14 cellular contexts compared by ENCODE assay signal in genomic region chr2:5409925-5410360, GRCh38.
DNase-seq lines count a peak whose midpoint lies in the region; ATAC-seq and TF ChIP-seq lines count a peak whose summit lies in the region.
"Had no signal": no experiment of that assay in that cellular context is flagged by ENCODE, and none has a peak within 500 bp of the region (broad histone marks: within the 10 kb centered on the region; RNA-seq: fewer than 3 reads in every experiment).

No MANE protein-coding gene starts in this region.

- DNase-seq in COR-L47 (lab: John Stamatoyannopoulos, UW) (peak; percentile 75), NCI-H1417 treated with DMSO at 0.1 percent for 48 hours (lab: John Stamatoyannopoulos, UW) (peak; percentile 89), NCI-H524 (lab: John Stamatoyannopoulos, UW) (peak; percentile 98 to 100), endodermal cell (no peak), Kasumi-1 (lab: John Stamatoyannopoulos, UW) (no peak), SW 1271 (lab: John Stamatoyannopoulos, UW) (no peak)
- DNase-seq: ACHN; activated naive CD8-positive, alpha-beta T cell treated with anti-CD3 and anti-CD28 coated beads for 36 hours; HFFc6; testis had no signal

- no peaks in the 10 kb centered on the region for H3K27me3 ChIP-seq in endodermal cell (ENCODE audit: control insufficient read depth, insufficient read depth, low read length, poor library complexity, severe bottlenecking)
- H3K27me3 ChIP-seq: testis had no signal

- peaks cover 4% of the 10 kb centered on the region for H3K4me1 Mint-ChIP-seq in endodermal cell
- H3K4me1 Mint-ChIP-seq in activated T-helper 17 cell treated with anti-CD3 and anti-CD28 coated beads, Interleukin-2, amount 50 U/mL, for 72 hours: no peaks in the 10 kb centered on the region
- H3K4me1 Mint-ChIP-seq: activated naive CD8-positive, alpha-beta T cell treated with anti-CD3 and anti-CD28 coated beads for 36 hours had no signal

- H3K27ac ChIP-seq in endodermal cell (ENCODE audit: low read depth, low read length): peak overlapping the region; percentile 97
- H3K27ac ChIP-seq: prostate gland, testis had no signal

- no peak for TF ChIP-seq CTCF in endodermal cell (conservative IDR thresholded peaks at IDR 0.05)

- peaks cover 4% of the 10 kb centered on the region for H3K9me3 Mint-ChIP-seq in endodermal cell
- H3K9me3 Mint-ChIP-seq in activated T-helper 17 cell treated with anti-CD3 and anti-CD28 coated beads, Interleukin-2, amount 50 U/mL, for 72 hours: no peaks in the 10 kb centered on the region
- H3K9me3 Mint-ChIP-seq: activated naive CD8-positive, alpha-beta T cell treated with anti-CD3 and anti-CD28 coated beads for 36 hours had no signal

- peaks cover 2% of the 10 kb centered on the region for H3K4me1 ChIP-seq in endodermal cell (ENCODE audit: control insufficient read depth, insufficient read depth, low read length)
- H3K4me1 ChIP-seq: prostate gland, testis had no signal

- H3K9me3 ChIP-seq in endodermal cell (ENCODE audit: control insufficient read depth, low read length): no peaks in the 10 kb centered on the region
- H3K9me3 ChIP-seq: prostate gland, testis had no signal

- ATAC-seq in HG03520 (IDR thresholded peaks at IDR 0.05; ENCODE audit: unreplicated experiment): no peak
- ATAC-seq in activated T-helper 17 cell treated with anti-CD3 and anti-CD28 coated beads, Interleukin-2, amount 50 U/mL, for 72 hours (replicated peaks): no peak
- ATAC-seq: activated CD4-positive, CD25-positive, alpha-beta regulatory T cell treated with anti-CD3 and anti-CD28 coated beads, Interleukin-2, amount 50 U/mL, for 24 hours had no signal

- no peak overlapping the region for H3K4me3 Mint-ChIP-seq in endodermal cell
- no peak overlapping the region for H3K4me3 Mint-ChIP-seq in activated T-helper 17 cell treated with anti-CD3 and anti-CD28 coated beads, Interleukin-2, amount 50 U/mL, for 72 hours
- H3K4me3 Mint-ChIP-seq: activated naive CD8-positive, alpha-beta T cell treated with anti-CD3 and anti-CD28 coated beads for 36 hours; HFFc6 had no signal

- no peak overlapping the region for H3K9ac ChIP-seq in endodermal cell (ENCODE audit: extremely low read depth, low read length, poor library complexity, severe bottlenecking)

- H3K27ac Mint-ChIP-seq in endodermal cell: no peak overlapping the region
- H3K27ac Mint-ChIP-seq in activated T-helper 17 cell treated with anti-CD3 and anti-CD28 coated beads, Interleukin-2, amount 50 U/mL, for 72 hours: no peak overlapping the region
- H3K27ac Mint-ChIP-seq: activated naive CD8-positive, alpha-beta T cell treated with anti-CD3 and anti-CD28 coated beads for 36 hours; HFFc6 had no signal

- no peaks in the 10 kb centered on the region for H3K36me3 ChIP-seq in endodermal cell (ENCODE audit: control insufficient read depth, insufficient read depth, low read length)
- H3K36me3 ChIP-seq: prostate gland had no signal

- H3K27me3 Mint-ChIP-seq in endodermal cell (ENCODE audit: insufficient read depth): no peaks in the 10 kb centered on the region
- no peaks in the 10 kb centered on the region for H3K27me3 Mint-ChIP-seq in activated T-helper 17 cell treated with anti-CD3 and anti-CD28 coated beads, Interleukin-2, amount 50 U/mL, for 72 hours
- H3K27me3 Mint-ChIP-seq: activated naive CD8-positive, alpha-beta T cell treated with anti-CD3 and anti-CD28 coated beads for 36 hours had no signal

- no peak overlapping the region for H3K4me3 ChIP-seq in endodermal cell (ENCODE audit: low read length)
- H3K4me3 ChIP-seq: prostate gland, testis had no signal

- H3K36me3 Mint-ChIP-seq in endodermal cell (ENCODE audit: low read depth): no peaks in the 10 kb centered on the region
- H3K36me3 Mint-ChIP-seq in activated T-helper 17 cell treated with anti-CD3 and anti-CD28 coated beads, Interleukin-2, amount 50 U/mL, for 72 hours (ENCODE audit: low read depth): no peaks in the 10 kb centered on the region
- H3K36me3 Mint-ChIP-seq: activated naive CD8-positive, alpha-beta T cell treated with anti-CD3 and anti-CD28 coated beads for 36 hours had no signal

- WGBS in endodermal cell (ENCODE audit: insufficient coverage in 1 of 2, insufficient read length in 1 of 2), 2 experiments: 73 to 81% methylated on average over 4 to 9 of the region's 9 CpGs

Comparison
In these comparisons a context has a peak if more than half of its experiments do, and no peak if none do; other contexts are left out.
1. DNase-seq: peak in COR-L47 (single experiment), NCI-H1417 treated with DMSO at 0.1 percent for 48 hours (single experiment) and NCI-H524 (2 of 2); none in endodermal cell (single experiment), Kasumi-1 (0 of 2) and SW 1271 (0 of 2).